Comparison of ENCODE assay signal across 20 cellular contexts in genomic region chr9:136629001-136629878, GRCh38. TPM values are rescaled to one million over a fixed set of nuclear protein-coding genes. Genes with fewer than 3 reads are reported as not detected.
DNase-seq lines count a peak whose midpoint lies in the region; ATAC-seq and TF ChIP-seq lines count a peak whose summit lies in the region.
"Had no signal": no experiment of that assay in that cellular context is flagged by ENCODE, and none has a peak within 500 bp of the region (broad histone marks: within the 10 kb centered on the region; RNA-seq: fewer than 3 reads in every experiment).

No MANE protein-coding gene starts in this region.

- H3K4me1 Mint-ChIP-seq in central memory CD8-positive, alpha-beta T cell = no peaks in the 10 kb centered on the region
- H3K4me1 Mint-ChIP-seq: activated CD4-positive, alpha-beta T cell treated with anti-CD3 and anti-CD28 coated beads, Interleukin-2, amount 10 ng/mL, durations not matched to agents 7 days and 5 days had no signal

- peaks cover 2% of the 10 kb centered on the region for H3K36me3 Mint-ChIP-seq in central memory CD8-positive, alpha-beta T cell (ENCODE audit: insufficient read depth)

- H3K36me3 ChIP-seq in mucosa of descending colon (ENCODE audit: low read depth) = no peaks in the 10 kb centered on the region

- DNase-seq in left cardiac atrium (peak; percentile 19), Right ventricle myocardium inferior (ENCODE audit: missing footprints) (no peak), mucosa of descending colon (peak; percentile 52 to 66 (median 62)), NCI-H2081 (lab: John Stamatoyannopoulos, UW) (no peak), NCI-H524 treated with DMSO at 0.1 percent for 48 hours (lab: John Stamatoyannopoulos, UW) (no peak)
- no peak for DNase-seq in central memory CD8-positive, alpha-beta T cell (ENCODE audit: low spot score in 2 of 2)
- no peak for DNase-seq in stimulated activated CD4-positive, alpha-beta T cell treated with anti-CD3 and anti-CD28 coated beads, Interleukin-1b, Interleukin-23, amount 100 ng/mL, for 48 hours
- DNase-seq: activated CD4-positive, alpha-beta T cell treated with anti-CD3 and anti-CD28 coated beads, Interleukin-2, amount 10 ng/mL, durations not matched to agents 7 days and 5 days; activated T-cell treated with anti-CD3 and anti-CD28 coated beads, Interleukin-2, amount 50 U/mL, for 4 hours; AML-193; body of pancreas; cerebellar nuclear complex; head of caudate nucleus; Kasumi-1; NCI-H1436; NCI-H2107; NCI-H446 treated with DMSO at 0.1 percent for 48 hours; stimulated activated naive CD8-positive, alpha-beta T cell treated with anti-CD3 and anti-CD28 coated beads, Interleukin-15, amount 100 ng/mL, for 72 hours had no signal

- H3K9me3 Mint-ChIP-seq in central memory CD8-positive, alpha-beta T cell = no peaks in the 10 kb centered on the region
- H3K9me3 Mint-ChIP-seq: activated CD4-positive, alpha-beta T cell treated with anti-CD3 and anti-CD28 coated beads, Interleukin-2, amount 10 ng/mL, durations not matched to agents 7 days and 5 days; activated T-cell treated with anti-CD3 and anti-CD28 coated beads, Interleukin-2, amount 50 U/mL, for 4 hours; stimulated activated naive CD8-positive, alpha-beta T cell treated with anti-CD3 and anti-CD28 coated beads, Interleukin-15, amount 100 ng/mL, for 72 hours had no signal

- H3K4me3 ChIP-seq in mucosa of descending colon = no peak overlapping the region
- H3K4me3 ChIP-seq: body of pancreas, lung had no signal

- H3K9me3 ChIP-seq in mucosa of descending colon = no peaks in the 10 kb centered on the region
- H3K9me3 ChIP-seq: body of pancreas had no signal

- H3K4me3 Mint-ChIP-seq in central memory CD8-positive, alpha-beta T cell = no peak overlapping the region
- H3K4me3 Mint-ChIP-seq: activated CD4-positive, alpha-beta T cell treated with anti-CD3 and anti-CD28 coated beads, Interleukin-2, amount 10 ng/mL, durations not matched to agents 7 days and 5 days; activated T-cell treated with anti-CD3 and anti-CD28 coated beads, Interleukin-2, amount 50 U/mL, for 4 hours; stimulated activated naive CD8-positive, alpha-beta T cell treated with anti-CD3 and anti-CD28 coated beads, Interleukin-15, amount 100 ng/mL, for 72 hours had no signal

- peak overlapping the region; percentile 29 for H3K27ac Mint-ChIP-seq in central memory CD8-positive, alpha-beta T cell (ENCODE audit: low read depth)
- H3K27ac Mint-ChIP-seq: activated CD4-positive, alpha-beta T cell treated with anti-CD3 and anti-CD28 coated beads, Interleukin-2, amount 10 ng/mL, durations not matched to agents 7 days and 5 days; stimulated activated naive CD8-positive, alpha-beta T cell treated with anti-CD3 and anti-CD28 coated beads, Interleukin-15, amount 100 ng/mL, for 72 hours had no signal

- intact Hi-C loops in left cardiac atrium (cut with DNase I) (loop anchor here (10.0 kb wide), 2 partner anchors 54 to 84 kb away; partner anchors contain the start of gene NOTCH1 (in 1 of the 2)), Right ventricle myocardium inferior (cut with DNase I) (loop anchor here (5.0 kb wide), 1 partner anchor 87 kb away; no protein-coding TSS in a partner anchor), mucosa of descending colon (cut with DNase I, micrococcal nuclease) (no loop called here)

- peaks cover 59% of the 10 kb centered on the region for H3K4me1 ChIP-seq in mucosa of descending colon (ENCODE audit: low read depth)

- no peak for ATAC-seq in left cardiac atrium
- ATAC-seq in Right ventricle myocardium inferior = no peak
- ATAC-seq in central memory CD8-positive, alpha-beta T cell (replicated peaks; ENCODE audit: extremely low read depth, poor library complexity, severe bottlenecking) = no peak
- peak; percentile 29 for ATAC-seq in mucosa of descending colon
- ATAC-seq in HG02610 (IDR thresholded peaks at IDR 0.05; ENCODE audit: unreplicated experiment) = no peak
- ATAC-seq: activated T-cell treated with anti-CD3 and anti-CD28 coated beads, Interleukin-2, amount 50 U/mL, for 4 hours; body of pancreas had no signal

- H3K27me3 Mint-ChIP-seq in central memory CD8-positive, alpha-beta T cell = no peaks in the 10 kb centered on the region
- H3K27me3 Mint-ChIP-seq: activated CD4-positive, alpha-beta T cell treated with anti-CD3 and anti-CD28 coated beads, Interleukin-2, amount 10 ng/mL, durations not matched to agents 7 days and 5 days had no signal

- no peak for TF ChIP-seq CTCF in mucosa of descending colon (IDR thresholded peaks at IDR 0.05)

RNA-seq across cellular contexts. Expression of gene EGFL7, which starts 33.5 kb away (rescaled TPM):
- 100 to 1,000 TPM in 1 of 2 donors, 10 to 100 TPM in 1; 86.6 to 138 TPM for total RNA-seq in left cardiac atrium
- 72.0 TPM for total RNA-seq in Right ventricle myocardium inferior
- 10 to 100 TPM; 15.9 to 43.4 (median 18.9) TPM for total RNA-seq in mucosa of descending colon

RNA-seq across cellular contexts. Expression of gene AGPAT2, which starts 58.0 kb away (rescaled TPM):
- total RNA-seq in left cardiac atrium (100 to 1,000 TPM; 154 TPM), Right ventricle myocardium inferior (57.9 TPM), mucosa of descending colon (100 to 1,000 TPM; 113 to 296 (median 152) TPM)

Comparison
In these comparisons a context has a peak if more than half of its experiments do, and no peak if none do; other contexts are left out.
1. DNase-seq: peak in left cardiac atrium (single experiment) and mucosa of descending colon (3 of 3); none in Right ventricle myocardium inferior (single experiment), central memory CD8-positive, alpha-beta T cell (0 of 2), stimulated activated CD4-positive, alpha-beta T cell treated with anti-CD3 and anti-CD28 coated beads, Interleukin-1b, Interleukin-23, amount 100 ng/mL, for 48 hours (single experiment), NCI-H2081 (0 of 2) and NCI-H524 treated with DMSO at 0.1 percent for 48 hours (single experiment).
2. intact Hi-C loops: an anchor here in left cardiac atrium (10.0 kb wide) and Right ventricle myocardium inferior (5.0 kb wide); none called in mucosa of descending colon.